In genomic region chr22:17835256-17835655, GRCh38 we compare ENCODE assay signal across 21 cellular contexts.
DNase-seq lines count a peak whose midpoint lies in the region; ATAC-seq and TF ChIP-seq lines count a peak whose summit lies in the region.
"Had no signal": no experiment of that assay in that cellular context is flagged by ENCODE, and none has a peak within 500 bp of the region (broad histone marks: within the 10 kb centered on the region; RNA-seq: fewer than 3 reads in every experiment).

No MANE protein-coding gene starts in this region.

- no peaks in the 10 kb centered on the region for H3K9me3 ChIP-seq in heart right ventricle
- H3K9me3 ChIP-seq in right cardiac atrium (ENCODE audit: control insufficient read depth, low read length), result no peaks in the 10 kb centered on the region
- no peaks in the 10 kb centered on the region for H3K9me3 ChIP-seq in psoas muscle
- no peaks in the 10 kb centered on the region for H3K9me3 ChIP-seq in uterus
- H3K9me3 ChIP-seq: A549, SJCRH30 had no signal

- H3K27me3 ChIP-seq in heart right ventricle (no peaks in the 10 kb centered on the region), right cardiac atrium (ENCODE audit: control insufficient read depth, insufficient read depth) (no peaks in the 10 kb centered on the region), dorsolateral prefrontal cortex (no peaks in the 10 kb centered on the region), psoas muscle (ENCODE audit: insufficient read depth in 3 of 3, low read length in 2 of 3) (no peaks in the 10 kb centered on the region), uterus (no peaks in the 10 kb centered on the region)
- H3K27me3 ChIP-seq: SJCRH30 had no signal

- DNase-seq in heart right ventricle (no peak), right cardiac atrium (no peak), dorsolateral prefrontal cortex (no peak), psoas muscle (no peak), uterus (no peak), NAMALWA (ENCODE audit: low spot score) (no peak), DMS153 (lab: John Stamatoyannopoulos, UW) (no peak)
- DNase-seq: CD8-positive, alpha-beta T cell; HCEC 1CT; IMR-90; NCI-H1048; NCI-H1436; NCI-H1930; NCI-H226; NCI-H526; PC-3; RPMI8226; SJCRH30 had no signal

- intact Hi-C loops in heart right ventricle (cut with DNase I) (no loop called here), right cardiac atrium (cut with DNase I) (loop anchor here in 1 of 4 donors (10.0 kb wide), 1 partner anchor 60 kb away; no protein-coding TSS in a partner anchor), dorsolateral prefrontal cortex (cut with DNase I) (no loop called here), psoas muscle (cut with DNase I) (no loop called here), uterus (cut with DNase I; ENCODE audit: low total_unique reads) (no loop called here)

- H3K36me3 ChIP-seq in heart right ventricle (peaks cover 0 to 68% (median 10%) of the 10 kb centered on the region in 9 donors), psoas muscle (ENCODE audit: insufficient read depth in 1 of 2, low read depth in 1 of 2) (peaks cover 0 to 30% of the 10 kb centered on the region in 2 donors), uterus (no peaks in the 10 kb centered on the region)
- H3K36me3 ChIP-seq: SJCRH30 had no signal

- 71 to 73% methylated on average over 6 of the region's 6 CpGs for WGBS in heart right ventricle, 2 donors
- 81% methylated on average over 6 of the region's 6 CpGs for WGBS in right cardiac atrium
- WGBS in psoas muscle, 3 donors, result 67 to 74% (median 69%) methylated on average over 6 of the region's 6 CpGs

- H3K4me3 ChIP-seq in heart right ventricle (no peak overlapping the region), right cardiac atrium (ENCODE audit: low read length) (no peak overlapping the region), dorsolateral prefrontal cortex (no peak overlapping the region), psoas muscle (no peak overlapping the region), uterus (no peak overlapping the region)
- H3K4me3 ChIP-seq: A549, GM23338, SJCRH30 had no signal

- TF ChIP-seq CTCF in heart right ventricle (IDR thresholded peaks at IDR 0.05) (no peak), dorsolateral prefrontal cortex (IDR thresholded peaks at IDR 0.05 in 54 of 56, conservative IDR thresholded peaks at IDR 0.05 in 2 of 56; ENCODE audit: low read depth in 1 of 56, partially characterized antibody in 56 of 56) (no peak), psoas muscle (IDR thresholded peaks at IDR 0.05) (no peak), uterus (IDR thresholded peaks at IDR 0.05) (no peak)

- no peak for TF ChIP-seq POLR2A in uterus (IDR thresholded peaks at IDR 0.05)

- H3K4me1 ChIP-seq in heart right ventricle (peaks cover 17 to 65% (median 51%) of the 10 kb centered on the region in 9 donors), right cardiac atrium (ENCODE audit: control insufficient read depth, insufficient read depth, low read length) (peaks cover 4% of the 10 kb centered on the region), psoas muscle (peaks cover 55% of the 10 kb centered on the region), uterus (no peaks in the 10 kb centered on the region)
- H3K4me1 ChIP-seq: A549, SJCRH30 had no signal

- H3K27ac ChIP-seq in heart right ventricle, result peak overlapping the region in 7 of 10 donors; percentile 36 to 76 (median 66)
- H3K27ac ChIP-seq in right cardiac atrium (ENCODE audit: low read length), result no peak overlapping the region
- H3K27ac ChIP-seq in dorsolateral prefrontal cortex, result peak overlapping the region in 46 of 59 donors; percentile 7 to 86 (median 50)
- H3K27ac ChIP-seq in psoas muscle, result peak overlapping the region; percentile 80
- H3K27ac ChIP-seq in uterus, result peak overlapping the region; percentile 69 to 83
- H3K27ac ChIP-seq: A549, HL-60, SJCRH30 had no signal

- ATAC-seq in heart right ventricle (no peak), right cardiac atrium (no peak), psoas muscle (no peak)
- ATAC-seq: A549; CD8-positive, alpha-beta T cell; GM23338; PC-3 had no signal
